In genomic region chr16:47142469-47143328, GRCh38 we compare ENCODE assay signal across 8 cellular contexts. TPM values are rescaled to one million over a fixed set of nuclear protein-coding genes. Genes with fewer than 3 reads are reported as not detected.
DNase-seq lines count a peak whose midpoint lies in the region; ATAC-seq and TF ChIP-seq lines count a peak whose summit lies in the region.

No MANE protein-coding gene starts in this region.

- H3K27me3 ChIP-seq in OCI-LY1 (ENCODE audit: insufficient read depth, low read length), result no peaks in the 10 kb centered on the region; the same call in 1 of the 2 replicates

- peak overlapping the region; percentile 80 for H3K4me3 ChIP-seq in OCI-LY1 (ENCODE audit: low read depth, low read length, poor library complexity, severe bottlenecking)

- H3K36me3 Mint-ChIP-seq in activated naive CD4-positive, alpha-beta T cell treated with anti-CD3 and anti-CD28 coated beads, Interleukin-2, amount 10 ng/mL, durations not matched to agents 7 days and 5 days, result no peaks in the 10 kb centered on the region
- H3K36me3 Mint-ChIP-seq in osteocyte (ENCODE audit: unreplicated experiment), result no peaks in the 10 kb centered on the region

- peaks cover 26% of the 10 kb centered on the region for H3K4me1 Mint-ChIP-seq in activated naive CD4-positive, alpha-beta T cell treated with anti-CD3 and anti-CD28 coated beads, Interleukin-2, amount 10 ng/mL, durations not matched to agents 7 days and 5 days
- H3K4me1 Mint-ChIP-seq in osteocyte (ENCODE audit: unreplicated experiment), result peaks cover 8% of the 10 kb centered on the region

- no peak overlapping the region for H3K27ac ChIP-seq in OCI-LY1 (ENCODE audit: low read depth, low read length, poor library complexity, severe bottlenecking)

- CTCF ChIA-PET in activated naive CD4-positive, alpha-beta T cell treated with anti-CD3 and anti-CD28 coated beads, Interleukin-2, amount 10 ng/mL, durations not matched to agents 7 days and 5 days (lab: Charles Lee), result interaction anchor here (0.7 to 5.1 kb wide), 34 partner anchors 8 to 1488 kb away, joined by 3 to 41 read pairs (median 4); partner anchors contain the start of genes ITFG1 and PHKB

- DNase-seq in A172 (ENCODE audit: low spot score) (peak; percentile 21), head of caudate nucleus (peak in 39 of 42 donors; percentile 17 to 74 (median 48)), osteocyte (ENCODE audit: extremely low spot score, unreplicated experiment) (no peak), DMS153 (lab: John Stamatoyannopoulos, UW) (no peak)
- no peak for DNase-seq in activated naive CD4-positive, alpha-beta T cell treated with anti-CD3 and anti-CD28 coated beads, Interleukin-2, amount 10 ng/mL, durations not matched to agents 7 days and 5 days

- H3K27ac Mint-ChIP-seq in activated naive CD4-positive, alpha-beta T cell treated with anti-CD3 and anti-CD28 coated beads, Interleukin-2, amount 10 ng/mL, durations not matched to agents 7 days and 5 days, result no peak overlapping the region
- H3K27ac Mint-ChIP-seq in osteocyte (ENCODE audit: unreplicated experiment), result peak overlapping the region; percentile 19

- peak overlapping the region; percentile 80 for H3K9ac ChIP-seq in OCI-LY1 (ENCODE audit: low read length)

- no peaks in the 10 kb centered on the region for H3K36me3 ChIP-seq in OCI-LY1 (ENCODE audit: insufficient read depth, low read length)

- no peak for TF ChIP-seq CTCF in OCI-LY1 (IDR thresholded peaks at IDR 0.05; ENCODE audit: low read length)
- no peak for TF ChIP-seq CTCF in osteocyte (IDR thresholded peaks at IDR 0.05)

- no peaks in the 10 kb centered on the region for H4K20me1 ChIP-seq in OCI-LY1 (ENCODE audit: insufficient read depth, low read length)

- ATAC-seq in GM18511 (IDR thresholded peaks at IDR 0.05; ENCODE audit: unreplicated experiment), result peak; percentile 19
- peak; percentile 10 for ATAC-seq in HG03039 (IDR thresholded peaks at IDR 0.05; ENCODE audit: unreplicated experiment)

- H3K27me3 Mint-ChIP-seq in activated naive CD4-positive, alpha-beta T cell treated with anti-CD3 and anti-CD28 coated beads, Interleukin-2, amount 10 ng/mL, durations not matched to agents 7 days and 5 days, result peaks cover 36% of the 10 kb centered on the region
- H3K27me3 Mint-ChIP-seq in osteocyte (ENCODE audit: unreplicated experiment), result no peaks in the 10 kb centered on the region

- H2AFZ ChIP-seq in OCI-LY1 (ENCODE audit: low read length), result no peak overlapping the region; the same call in 1 of the 2 replicates

- intact Hi-C loops in head of caudate nucleus (cut with DNase I), result loop anchor here (5.0 to 10.0 kb wide), 2 partner anchors 912 to 1020 kb away; no protein-coding TSS in a partner anchor

- no peaks in the 10 kb centered on the region for H3K9me2 ChIP-seq in OCI-LY1 (ENCODE audit: low read depth, low read length)

- H3K9me3 ChIP-seq in OCI-LY1 (ENCODE audit: low read length), result no peaks in the 10 kb centered on the region

- H3F3A ChIP-seq in OCI-LY1 (ENCODE audit: insufficient read depth, low read length), result no peaks in the 10 kb centered on the region

- H3K4me3 Mint-ChIP-seq in activated naive CD4-positive, alpha-beta T cell treated with anti-CD3 and anti-CD28 coated beads, Interleukin-2, amount 10 ng/mL, durations not matched to agents 7 days and 5 days, result peak overlapping the region; percentile 70
- peak overlapping the region; percentile 84 for H3K4me3 Mint-ChIP-seq in osteocyte (ENCODE audit: unreplicated experiment)

- peak overlapping the region; percentile 68 for H3K4me2 ChIP-seq in OCI-LY1 (ENCODE audit: low read length)

- peaks cover 22% of the 10 kb centered on the region for H3K4me1 ChIP-seq in OCI-LY1 (ENCODE audit: insufficient read depth, low read length, severe bottlenecking)

- H3K79me2 ChIP-seq in OCI-LY1 (ENCODE audit: insufficient read depth, low read length), result no peaks in the 10 kb centered on the region

- no peaks in the 10 kb centered on the region for H3K9me3 Mint-ChIP-seq in activated naive CD4-positive, alpha-beta T cell treated with anti-CD3 and anti-CD28 coated beads, Interleukin-2, amount 10 ng/mL, durations not matched to agents 7 days and 5 days
- no peaks in the 10 kb centered on the region for H3K9me3 Mint-ChIP-seq in osteocyte (ENCODE audit: unreplicated experiment)

RNA-seq across cellular contexts. Expression of gene NETO2, which starts 1.0 kb away (rescaled TPM):
- total RNA-seq in A172 (2014; rRNA removed; shearing (Covaris generic)), result 19.9 and 34.5 TPM in 2 replicates
- 16.7 and 21.3 TPM in 2 replicates for total RNA-seq in osteocyte

Comparison
In these comparisons a context has a peak if more than half of its experiments do, and no peak if none do; other contexts are left out.
1. DNase-seq: peak in A172 (single experiment) and head of caudate nucleus (39 of 42); none in activated naive CD4-positive, alpha-beta T cell treated with anti-CD3 and anti-CD28 coated beads, Interleukin-2, amount 10 ng/mL, durations not matched to agents 7 days and 5 days (single experiment), osteocyte (single experiment) and DMS153 (single experiment).